ENCODE assay signal across 8 cellular contexts in the genomic region with DNA sequence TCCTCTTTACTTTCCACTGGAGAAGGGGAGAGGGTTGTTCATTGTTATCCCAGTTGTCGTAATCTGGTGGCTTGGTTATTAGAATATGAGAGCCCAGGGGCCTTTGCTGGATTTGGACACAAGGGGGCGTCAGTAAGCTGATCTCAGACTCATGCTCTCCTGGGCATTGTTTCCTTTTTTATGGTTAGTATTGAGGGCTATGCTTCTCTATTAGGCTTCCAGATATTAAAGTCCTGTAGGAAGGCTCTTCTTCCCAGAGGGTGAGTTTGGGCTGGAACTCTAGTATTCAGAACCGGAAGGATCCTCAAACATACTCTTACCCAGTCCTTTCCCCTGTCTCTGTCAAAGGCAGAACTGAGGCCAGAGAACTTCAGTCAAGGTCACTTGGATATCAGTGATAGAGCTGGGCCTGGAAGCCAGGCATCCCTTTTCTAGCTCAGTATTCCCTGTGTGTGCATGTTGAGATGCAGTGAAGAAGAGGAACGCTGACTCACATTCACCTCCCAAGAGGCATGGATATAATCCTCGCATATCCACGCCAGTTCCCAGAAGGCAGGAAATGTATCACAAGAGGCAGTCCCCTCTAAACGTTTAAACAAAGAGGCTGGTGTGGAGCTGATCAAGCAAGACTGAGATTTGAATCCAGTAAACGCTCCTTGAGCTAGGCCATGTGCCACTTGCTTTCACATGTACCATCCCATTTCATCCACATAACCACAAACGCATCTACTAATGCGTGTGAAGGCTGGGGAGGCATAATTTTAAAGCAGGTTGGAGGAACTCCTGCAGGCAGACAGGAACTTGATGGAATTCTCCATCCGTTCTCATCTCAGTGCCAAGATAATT. TPM values are rescaled to one million over a fixed set of nuclear protein-coding genes. Genes with fewer than 3 reads are reported as not detected.
DNase-seq lines count a peak whose midpoint lies in the region; ATAC-seq and TF ChIP-seq lines count a peak whose summit lies in the region.

No MANE protein-coding gene starts in this region.

- H3K4me1 ChIP-seq in upper lobe of left lung = no peaks in the 10 kb centered on the region

- no peaks in the 10 kb centered on the region for H3K9me3 ChIP-seq in upper lobe of left lung

- TF ChIP-seq POLR2A in upper lobe of left lung (IDR thresholded peaks at IDR 0.05) = no peak

- no peak overlapping the region for H3K4me3 Mint-ChIP-seq in activated naive CD4-positive, alpha-beta T cell treated with anti-CD3 and anti-CD28 coated beads, Interleukin-2, amount 10 ng/mL, durations not matched to agents 7 days and 5 days
- H3K4me3 Mint-ChIP-seq in glutamatergic neuron (ENCODE audit: unreplicated experiment) = peak overlapping the region; percentile 68

- H3K27ac Mint-ChIP-seq in activated naive CD4-positive, alpha-beta T cell treated with anti-CD3 and anti-CD28 coated beads, Interleukin-2, amount 10 ng/mL, durations not matched to agents 7 days and 5 days = no peak overlapping the region
- peak overlapping the region; percentile 94 for H3K27ac Mint-ChIP-seq in glutamatergic neuron (ENCODE audit: unreplicated experiment)

- TF ChIP-seq EP300 in upper lobe of left lung (IDR thresholded peaks at IDR 0.05) = no peak

- 69 to 73% methylated on average over 11 of the region's 11 CpGs for WGBS in upper lobe of left lung, 2 donors

- no peak overlapping the region for H3K4me3 ChIP-seq in upper lobe of left lung

- H3K36me3 ChIP-seq in upper lobe of left lung = peaks cover 20 to 99% (median 86%) of the 10 kb centered on the region in 4 donors

- H3K36me3 Mint-ChIP-seq in activated naive CD4-positive, alpha-beta T cell treated with anti-CD3 and anti-CD28 coated beads, Interleukin-2, amount 10 ng/mL, durations not matched to agents 7 days and 5 days = peaks cover 36% of the 10 kb centered on the region
- peaks cover 4% of the 10 kb centered on the region for H3K36me3 Mint-ChIP-seq in glutamatergic neuron (ENCODE audit: unreplicated experiment)

- H3K27me3 Mint-ChIP-seq in activated naive CD4-positive, alpha-beta T cell treated with anti-CD3 and anti-CD28 coated beads, Interleukin-2, amount 10 ng/mL, durations not matched to agents 7 days and 5 days = no peaks in the 10 kb centered on the region
- peaks cover 13% of the 10 kb centered on the region for H3K27me3 Mint-ChIP-seq in glutamatergic neuron (ENCODE audit: unreplicated experiment)

- no peaks in the 10 kb centered on the region for H3K9me3 Mint-ChIP-seq in activated naive CD4-positive, alpha-beta T cell treated with anti-CD3 and anti-CD28 coated beads, Interleukin-2, amount 10 ng/mL, durations not matched to agents 7 days and 5 days
- H3K9me3 Mint-ChIP-seq in glutamatergic neuron (ENCODE audit: unreplicated experiment) = peaks cover 12% of the 10 kb centered on the region

- CTCF ChIA-PET in activated naive CD4-positive, alpha-beta T cell treated with anti-CD3 and anti-CD28 coated beads, Interleukin-2, amount 10 ng/mL, durations not matched to agents 7 days and 5 days (lab: Charles Lee) = interaction anchor here (0.7 to 3.2 kb wide), 10 partner anchors 10 to 340 kb away, joined by 3 to 29 read pairs (median 4); a partner anchor contains a TSS

- no peaks in the 10 kb centered on the region for H3K4me1 Mint-ChIP-seq in activated naive CD4-positive, alpha-beta T cell treated with anti-CD3 and anti-CD28 coated beads, Interleukin-2, amount 10 ng/mL, durations not matched to agents 7 days and 5 days
- H3K4me1 Mint-ChIP-seq in glutamatergic neuron (ENCODE audit: low read depth, unreplicated experiment) = peaks cover 51% of the 10 kb centered on the region

- DNase-seq in DMS 273 treated with DMSO at 0.1 percent for 48 hours (lab: John Stamatoyannopoulos, UW) (peak; percentile 8), KG1 (lab: John Stamatoyannopoulos, UW) (peak; percentile 24), SHP77 (lab: John Stamatoyannopoulos, UW) (peak; percentile 51 to 53), glutamatergic neuron (peak; percentile 80), pons (ENCODE audit: low spot score) (peak; percentile 87), upper lobe of left lung (peak in 1 of 2 donors; percentile 47)
- DNase-seq in activated naive CD4-positive, alpha-beta T cell treated with anti-CD3 and anti-CD28 coated beads, Interleukin-2, amount 10 ng/mL, durations not matched to agents 7 days and 5 days = peak; percentile 75

- H3K27me3 ChIP-seq in upper lobe of left lung = no peaks in the 10 kb centered on the region

- TF ChIP-seq CTCF in glutamatergic neuron (IDR thresholded peaks at IDR 0.05; ENCODE audit: partially characterized antibody, unreplicated experiment) (peak; percentile 79), upper lobe of left lung (IDR thresholded peaks at IDR 0.05) (peak; percentile 35 to 74 (median 64))

- peak overlapping the region in 1 of 4 donors; percentile 42 for H3K27ac ChIP-seq in upper lobe of left lung

- peak in 1 of 2 donors; percentile 61 for ATAC-seq in upper lobe of left lung (ENCODE audit: low FRiP score in 2 of 2)
- no peak for ATAC-seq in GM21447 (IDR thresholded peaks at IDR 0.05; ENCODE audit: unreplicated experiment)

RNA-seq across cellular contexts. Expression of a gene that starts 41.6 kb away (rescaled TPM):
- 44.2 TPM for total RNA-seq in glutamatergic neuron (ENCODE audit: unreplicated experiment)
- total RNA-seq in upper lobe of left lung = 10 to 100 TPM; 27.0 to 69.1 (median 44.7) TPM

RNA-seq across cellular contexts. Expression of a gene that starts 41.9 kb away (rescaled TPM):
- total RNA-seq in glutamatergic neuron (ENCODE audit: unreplicated experiment) (95.2 TPM), upper lobe of left lung (10 to 100 TPM; 50.6 to 70.2 (median 63.0) TPM)

RNA-seq across cellular contexts. Expression of a gene that starts 54.3 kb away (rescaled TPM):
- total RNA-seq in glutamatergic neuron (ENCODE audit: unreplicated experiment) = 28.7 TPM
- 10 to 100 TPM; 14.9 to 68.8 (median 39.2) TPM for total RNA-seq in upper lobe of left lung

RNA-seq across cellular contexts. Expression of a gene that starts 54.6 kb away (rescaled TPM):
- 53.6 TPM for total RNA-seq in glutamatergic neuron (ENCODE audit: unreplicated experiment)
- 10 to 100 TPM; 22.2 to 56.2 (median 41.5) TPM for total RNA-seq in upper lobe of left lung
